Comparison of ENCODE assay signal across 1 cellular context in the genomic region with DNA sequence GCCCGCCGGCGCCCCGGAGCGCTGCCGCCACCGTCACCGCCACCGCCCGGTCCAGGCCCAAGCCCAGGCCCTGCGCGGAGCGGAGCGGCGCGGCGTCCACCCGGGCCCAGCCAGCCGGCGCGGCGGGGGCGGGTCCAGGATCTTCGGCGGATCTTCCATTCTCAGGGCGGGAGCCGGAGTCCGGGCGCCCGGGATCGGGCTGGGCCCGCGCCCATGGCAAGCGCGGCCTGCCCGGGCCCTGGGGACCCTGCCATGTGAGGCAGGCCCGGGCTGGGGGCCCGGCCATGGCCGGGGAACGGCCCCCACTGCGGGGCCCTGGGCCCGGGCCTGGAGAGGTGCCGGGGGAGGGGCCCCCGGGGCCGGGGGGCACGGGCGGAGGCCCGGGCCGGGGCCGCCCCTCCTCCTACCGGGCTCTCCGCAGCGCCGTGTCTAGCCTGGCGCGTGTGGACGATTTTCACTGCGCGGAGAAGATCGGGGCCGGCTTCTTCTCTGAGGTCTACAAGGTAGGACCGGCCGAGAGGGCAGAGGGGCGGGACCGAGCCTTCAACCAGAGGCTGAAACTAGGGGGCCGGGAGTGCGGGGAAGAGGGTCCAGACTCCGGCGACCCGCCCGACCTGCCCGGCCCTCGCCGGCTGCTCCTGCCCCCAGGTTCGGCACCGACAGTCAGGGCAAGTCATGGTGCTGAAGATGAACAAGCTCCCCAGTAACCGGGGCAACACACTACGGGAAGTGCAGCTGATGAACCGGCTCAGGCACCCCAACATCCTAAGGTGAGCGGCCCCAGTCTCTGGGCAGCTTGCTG.
A peak's percentile ranks its signal among the peaks of the same experiment; 100 is the strongest.
TF ChIP-seq lines count a peak whose summit lies in the region.

No MANE protein-coding gene starts in this region.

TF ChIP-seq in K562, 482 proteins besides CTCF, POLR2A, EP300 and RAD21 (continues in another document):
- TF ChIP-seq ZNF778 (CRISPR knock-in tag; IDR thresholded peaks at IDR 0.05): no peak
- peak; percentile 43 for TF ChIP-seq SAP30 (IDR thresholded peaks at IDR 0.05; ENCODE audit: borderline replicate concordance, insufficient read depth, low read depth, low read length, poor library complexity, severe bottlenecking)
- TF ChIP-seq ZBTB7A (IDR thresholded peaks at IDR 0.05; ENCODE audit: borderline replicate concordance, control insufficient read depth, low read depth, low read length): 0 out of 2 replicates have a peak, but pooled peaks have one; percentile 17
- TF ChIP-seq, protein P1, sequence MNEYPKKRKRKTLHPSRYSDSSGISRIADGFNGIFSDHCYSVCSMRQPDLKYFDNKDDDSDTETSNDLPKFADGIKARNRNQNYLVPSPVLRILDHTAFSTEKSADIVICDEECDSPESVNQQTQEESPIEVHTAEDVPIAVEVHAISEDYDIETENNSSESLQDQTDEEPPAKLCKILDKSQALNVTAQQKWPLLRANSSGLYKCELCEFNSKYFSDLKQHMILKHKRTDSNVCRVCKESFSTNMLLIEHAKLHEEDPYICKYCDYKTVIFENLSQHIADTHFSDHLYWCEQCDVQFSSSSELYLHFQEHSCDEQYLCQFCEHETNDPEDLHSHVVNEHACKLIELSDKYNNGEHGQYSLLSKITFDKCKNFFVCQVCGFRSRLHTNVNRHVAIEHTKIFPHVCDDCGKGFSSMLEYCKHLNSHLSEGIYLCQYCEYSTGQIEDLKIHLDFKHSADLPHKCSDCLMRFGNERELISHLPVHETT (CRISPR knock-in tag; conservative IDR thresholded peaks at IDR 0.05 in 1 of 2, IDR thresholded peaks at IDR 0.05 in 1 of 2): peak in 1 of 2 experiments; percentile 70; a peak in 2 of 4 replicates
- TF ChIP-seq, protein P2, sequence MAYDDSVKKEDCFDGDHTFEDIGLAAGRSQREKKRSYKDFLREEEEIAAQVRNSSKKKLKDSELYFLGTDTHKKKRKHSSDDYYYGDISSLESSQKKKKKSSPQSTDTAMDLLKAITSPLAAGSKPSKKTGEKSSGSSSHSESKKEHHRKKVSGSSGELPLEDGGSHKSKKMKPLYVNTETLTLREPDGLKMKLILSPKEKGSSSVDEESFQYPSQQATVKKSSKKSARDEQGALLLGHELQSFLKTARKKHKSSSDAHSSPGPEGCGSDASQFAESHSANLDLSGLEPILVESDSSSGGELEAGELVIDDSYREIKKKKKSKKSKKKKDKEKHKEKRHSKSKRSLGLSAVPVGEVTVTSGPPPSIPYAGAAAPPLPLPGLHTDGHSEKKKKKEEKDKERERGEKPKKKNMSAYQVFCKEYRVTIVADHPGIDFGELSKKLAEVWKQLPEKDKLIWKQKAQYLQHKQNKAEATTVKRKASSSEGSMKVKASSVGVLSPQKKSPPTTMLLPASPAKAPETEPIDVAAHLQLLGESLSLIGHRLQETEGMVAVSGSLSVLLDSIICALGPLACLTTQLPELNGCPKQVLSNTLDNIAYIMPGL (CRISPR knock-in tag; IDR thresholded peaks at IDR 0.05): no peak
- no peak for TF ChIP-seq DACH1 (IDR thresholded peaks at IDR 0.05; ENCODE audit: partially characterized antibody)
- no peak for TF ChIP-seq NBN (IDR thresholded peaks at IDR 0.05; ENCODE audit: low read depth)
- TF ChIP-seq CXXC5 (CRISPR knock-in tag; IDR thresholded peaks at IDR 0.05): peak; percentile 38; the same call in 1 of the 2 replicates
- TF ChIP-seq POLR2G (IDR thresholded peaks at IDR 0.05; ENCODE audit: low read depth, low read length): peak; percentile 37; the same call in 1 of the 2 replicates
- no peak for TF ChIP-seq TAL1 (IDR thresholded peaks at IDR 0.05)
- no peak for TF ChIP-seq SRSF1 (IDR thresholded peaks at IDR 0.05; ENCODE audit: low read depth, low read length)
- peak in 1 of 2 experiments; percentile 17; a peak in 1 of 4 replicates for TF ChIP-seq SIN3A (IDR thresholded peaks at IDR 0.05; ENCODE audit: borderline replicate concordance in 2 of 2, control insufficient read depth in 1 of 2, low read depth in 2 of 2, low read length in 2 of 2)
- TF ChIP-seq E2F3 (CRISPR knock-in tag; IDR thresholded peaks at IDR 0.05): no peak
- no peak for TF ChIP-seq ZNF175 (CRISPR knock-in tag; IDR thresholded peaks at IDR 0.05; ENCODE audit: low read depth)
- no peak for TF ChIP-seq HDAC2 (IDR thresholded peaks at IDR 0.05)
- TF ChIP-seq, protein P3, sequence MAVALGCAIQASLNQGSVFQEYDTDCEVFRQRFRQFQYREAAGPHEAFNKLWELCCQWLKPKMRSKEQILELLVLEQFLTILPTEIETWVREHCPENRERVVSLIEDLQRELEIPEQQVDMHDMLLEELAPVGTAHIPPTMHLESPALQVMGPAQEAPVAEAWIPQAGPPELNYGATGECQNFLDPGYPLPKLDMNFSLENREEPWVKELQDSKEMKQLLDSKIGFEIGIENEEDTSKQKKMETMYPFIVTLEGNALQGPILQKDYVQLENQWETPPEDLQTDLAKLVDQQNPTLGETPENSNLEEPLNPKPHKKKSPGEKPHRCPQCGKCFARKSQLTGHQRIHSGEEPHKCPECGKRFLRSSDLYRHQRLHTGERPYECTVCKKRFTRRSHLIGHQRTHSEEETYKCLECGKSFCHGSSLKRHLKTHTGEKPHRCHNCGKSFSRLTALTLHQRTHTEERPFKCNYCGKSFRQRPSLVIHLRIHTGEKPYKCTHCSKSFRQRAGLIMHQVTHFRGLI (CRISPR knock-in tag; IDR thresholded peaks at IDR 0.05): no peak
- no peak for TF ChIP-seq IRF2 (CRISPR knock-in tag; IDR thresholded peaks at IDR 0.05)
- TF ChIP-seq, protein P4, sequence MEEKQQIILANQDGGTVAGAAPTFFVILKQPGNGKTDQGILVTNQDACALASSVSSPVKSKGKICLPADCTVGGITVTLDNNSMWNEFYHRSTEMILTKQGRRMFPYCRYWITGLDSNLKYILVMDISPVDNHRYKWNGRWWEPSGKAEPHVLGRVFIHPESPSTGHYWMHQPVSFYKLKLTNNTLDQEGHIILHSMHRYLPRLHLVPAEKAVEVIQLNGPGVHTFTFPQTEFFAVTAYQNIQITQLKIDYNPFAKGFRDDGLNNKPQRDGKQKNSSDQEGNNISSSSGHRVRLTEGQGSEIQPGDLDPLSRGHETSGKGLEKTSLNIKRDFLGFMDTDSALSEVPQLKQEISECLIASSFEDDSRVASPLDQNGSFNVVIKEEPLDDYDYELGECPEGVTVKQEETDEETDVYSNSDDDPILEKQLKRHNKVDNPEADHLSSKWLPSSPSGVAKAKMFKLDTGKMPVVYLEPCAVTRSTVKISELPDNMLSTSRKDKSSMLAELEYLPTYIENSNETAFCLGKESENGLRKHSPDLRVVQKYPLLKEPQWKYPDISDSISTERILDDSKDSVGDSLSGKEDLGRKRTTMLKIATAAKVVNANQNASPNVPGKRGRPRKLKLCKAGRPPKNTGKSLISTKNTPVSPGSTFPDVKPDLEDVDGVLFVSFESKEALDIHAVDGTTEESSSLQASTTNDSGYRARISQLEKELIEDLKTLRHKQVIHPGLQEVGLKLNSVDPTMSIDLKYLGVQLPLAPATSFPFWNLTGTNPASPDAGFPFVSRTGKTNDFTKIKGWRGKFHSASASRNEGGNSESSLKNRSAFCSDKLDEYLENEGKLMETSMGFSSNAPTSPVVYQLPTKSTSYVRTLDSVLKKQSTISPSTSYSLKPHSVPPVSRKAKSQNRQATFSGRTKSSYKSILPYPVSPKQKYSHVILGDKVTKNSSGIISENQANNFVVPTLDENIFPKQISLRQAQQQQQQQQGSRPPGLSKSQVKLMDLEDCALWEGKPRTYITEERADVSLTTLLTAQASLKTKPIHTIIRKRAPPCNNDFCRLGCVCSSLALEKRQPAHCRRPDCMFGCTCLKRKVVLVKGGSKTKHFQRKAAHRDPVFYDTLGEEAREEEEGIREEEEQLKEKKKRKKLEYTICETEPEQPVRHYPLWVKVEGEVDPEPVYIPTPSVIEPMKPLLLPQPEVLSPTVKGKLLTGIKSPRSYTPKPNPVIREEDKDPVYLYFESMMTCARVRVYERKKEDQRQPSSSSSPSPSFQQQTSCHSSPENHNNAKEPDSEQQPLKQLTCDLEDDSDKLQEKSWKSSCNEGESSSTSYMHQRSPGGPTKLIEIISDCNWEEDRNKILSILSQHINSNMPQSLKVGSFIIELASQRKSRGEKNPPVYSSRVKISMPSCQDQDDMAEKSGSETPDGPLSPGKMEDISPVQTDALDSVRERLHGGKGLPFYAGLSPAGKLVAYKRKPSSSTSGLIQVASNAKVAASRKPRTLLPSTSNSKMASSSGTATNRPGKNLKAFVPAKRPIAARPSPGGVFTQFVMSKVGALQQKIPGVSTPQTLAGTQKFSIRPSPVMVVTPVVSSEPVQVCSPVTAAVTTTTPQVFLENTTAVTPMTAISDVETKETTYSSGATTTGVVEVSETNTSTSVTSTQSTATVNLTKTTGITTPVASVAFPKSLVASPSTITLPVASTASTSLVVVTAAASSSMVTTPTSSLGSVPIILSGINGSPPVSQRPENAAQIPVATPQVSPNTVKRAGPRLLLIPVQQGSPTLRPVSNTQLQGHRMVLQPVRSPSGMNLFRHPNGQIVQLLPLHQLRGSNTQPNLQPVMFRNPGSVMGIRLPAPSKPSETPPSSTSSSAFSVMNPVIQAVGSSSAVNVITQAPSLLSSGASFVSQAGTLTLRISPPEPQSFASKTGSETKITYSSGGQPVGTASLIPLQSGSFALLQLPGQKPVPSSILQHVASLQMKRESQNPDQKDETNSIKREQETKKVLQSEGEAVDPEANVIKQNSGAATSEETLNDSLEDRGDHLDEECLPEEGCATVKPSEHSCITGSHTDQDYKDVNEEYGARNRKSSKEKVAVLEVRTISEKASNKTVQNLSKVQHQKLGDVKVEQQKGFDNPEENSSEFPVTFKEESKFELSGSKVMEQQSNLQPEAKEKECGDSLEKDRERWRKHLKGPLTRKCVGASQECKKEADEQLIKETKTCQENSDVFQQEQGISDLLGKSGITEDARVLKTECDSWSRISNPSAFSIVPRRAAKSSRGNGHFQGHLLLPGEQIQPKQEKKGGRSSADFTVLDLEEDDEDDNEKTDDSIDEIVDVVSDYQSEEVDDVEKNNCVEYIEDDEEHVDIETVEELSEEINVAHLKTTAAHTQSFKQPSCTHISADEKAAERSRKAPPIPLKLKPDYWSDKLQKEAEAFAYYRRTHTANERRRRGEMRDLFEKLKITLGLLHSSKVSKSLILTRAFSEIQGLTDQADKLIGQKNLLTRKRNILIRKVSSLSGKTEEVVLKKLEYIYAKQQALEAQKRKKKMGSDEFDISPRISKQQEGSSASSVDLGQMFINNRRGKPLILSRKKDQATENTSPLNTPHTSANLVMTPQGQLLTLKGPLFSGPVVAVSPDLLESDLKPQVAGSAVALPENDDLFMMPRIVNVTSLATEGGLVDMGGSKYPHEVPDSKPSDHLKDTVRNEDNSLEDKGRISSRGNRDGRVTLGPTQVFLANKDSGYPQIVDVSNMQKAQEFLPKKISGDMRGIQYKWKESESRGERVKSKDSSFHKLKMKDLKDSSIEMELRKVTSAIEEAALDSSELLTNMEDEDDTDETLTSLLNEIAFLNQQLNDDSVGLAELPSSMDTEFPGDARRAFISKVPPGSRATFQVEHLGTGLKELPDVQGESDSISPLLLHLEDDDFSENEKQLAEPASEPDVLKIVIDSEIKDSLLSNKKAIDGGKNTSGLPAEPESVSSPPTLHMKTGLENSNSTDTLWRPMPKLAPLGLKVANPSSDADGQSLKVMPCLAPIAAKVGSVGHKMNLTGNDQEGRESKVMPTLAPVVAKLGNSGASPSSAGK (IDR thresholded peaks at IDR 0.05): no peak
- TF ChIP-seq PTRF (tag; IDR thresholded peaks at IDR 0.05): no peak
- TF ChIP-seq, protein P5, sequence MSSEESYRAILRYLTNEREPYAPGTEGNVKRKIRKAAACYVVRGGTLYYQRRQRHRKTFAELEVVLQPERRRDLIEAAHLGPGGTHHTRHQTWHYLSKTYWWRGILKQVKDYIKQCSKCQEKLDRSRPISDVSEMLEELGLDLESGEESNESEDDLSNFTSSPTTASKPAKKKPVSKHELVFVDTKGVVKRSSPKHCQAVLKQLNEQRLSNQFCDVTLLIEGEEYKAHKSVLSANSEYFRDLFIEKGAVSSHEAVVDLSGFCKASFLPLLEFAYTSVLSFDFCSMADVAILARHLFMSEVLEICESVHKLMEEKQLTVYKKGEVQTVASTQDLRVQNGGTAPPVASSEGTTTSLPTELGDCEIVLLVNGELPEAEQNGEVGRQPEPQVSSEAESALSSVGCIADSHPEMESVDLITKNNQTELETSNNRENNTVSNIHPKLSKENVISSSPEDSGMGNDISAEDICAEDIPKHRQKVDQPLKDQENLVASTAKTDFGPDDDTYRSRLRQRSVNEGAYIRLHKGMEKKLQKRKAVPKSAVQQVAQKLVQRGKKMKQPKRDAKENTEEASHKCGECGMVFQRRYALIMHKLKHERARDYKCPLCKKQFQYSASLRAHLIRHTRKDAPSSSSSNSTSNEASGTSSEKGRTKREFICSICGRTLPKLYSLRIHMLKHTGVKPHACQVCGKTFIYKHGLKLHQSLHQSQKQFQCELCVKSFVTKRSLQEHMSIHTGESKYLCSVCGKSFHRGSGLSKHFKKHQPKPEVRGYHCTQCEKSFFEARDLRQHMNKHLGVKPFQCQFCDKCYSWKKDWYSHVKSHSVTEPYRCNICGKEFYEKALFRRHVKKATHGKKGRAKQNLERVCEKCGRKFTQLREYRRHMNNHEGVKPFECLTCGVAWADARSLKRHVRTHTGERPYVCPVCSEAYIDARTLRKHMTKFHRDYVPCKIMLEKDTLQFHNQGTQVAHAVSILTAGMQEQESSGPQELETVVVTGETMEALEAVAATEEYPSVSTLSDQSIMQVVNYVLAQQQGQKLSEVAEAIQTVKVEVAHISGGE (CRISPR knock-in tag; IDR thresholded peaks at IDR 0.05): no peak
- peak; percentile 56; the same call in 1 of the 2 replicates for TF ChIP-seq PHF8 (IDR thresholded peaks at IDR 0.05; ENCODE audit: borderline replicate concordance, low read length)
- TF ChIP-seq MAZ (CRISPR knock-in tag; conservative IDR thresholded peaks at IDR 0.05 in 1 of 2, IDR thresholded peaks at IDR 0.05 in 1 of 2): no peak
- TF ChIP-seq, protein P6, sequence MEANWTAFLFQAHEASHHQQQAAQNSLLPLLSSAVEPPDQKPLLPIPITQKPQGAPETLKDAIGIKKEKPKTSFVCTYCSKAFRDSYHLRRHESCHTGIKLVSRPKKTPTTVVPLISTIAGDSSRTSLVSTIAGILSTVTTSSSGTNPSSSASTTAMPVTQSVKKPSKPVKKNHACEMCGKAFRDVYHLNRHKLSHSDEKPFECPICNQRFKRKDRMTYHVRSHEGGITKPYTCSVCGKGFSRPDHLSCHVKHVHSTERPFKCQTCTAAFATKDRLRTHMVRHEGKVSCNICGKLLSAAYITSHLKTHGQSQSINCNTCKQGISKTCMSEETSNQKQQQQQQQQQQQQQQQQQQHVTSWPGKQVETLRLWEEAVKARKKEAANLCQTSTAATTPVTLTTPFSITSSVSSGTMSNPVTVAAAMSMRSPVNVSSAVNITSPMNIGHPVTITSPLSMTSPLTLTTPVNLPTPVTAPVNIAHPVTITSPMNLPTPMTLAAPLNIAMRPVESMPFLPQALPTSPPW (CRISPR knock-in tag; IDR thresholded peaks at IDR 0.05): peak; percentile 64
- TF ChIP-seq, protein P7, sequence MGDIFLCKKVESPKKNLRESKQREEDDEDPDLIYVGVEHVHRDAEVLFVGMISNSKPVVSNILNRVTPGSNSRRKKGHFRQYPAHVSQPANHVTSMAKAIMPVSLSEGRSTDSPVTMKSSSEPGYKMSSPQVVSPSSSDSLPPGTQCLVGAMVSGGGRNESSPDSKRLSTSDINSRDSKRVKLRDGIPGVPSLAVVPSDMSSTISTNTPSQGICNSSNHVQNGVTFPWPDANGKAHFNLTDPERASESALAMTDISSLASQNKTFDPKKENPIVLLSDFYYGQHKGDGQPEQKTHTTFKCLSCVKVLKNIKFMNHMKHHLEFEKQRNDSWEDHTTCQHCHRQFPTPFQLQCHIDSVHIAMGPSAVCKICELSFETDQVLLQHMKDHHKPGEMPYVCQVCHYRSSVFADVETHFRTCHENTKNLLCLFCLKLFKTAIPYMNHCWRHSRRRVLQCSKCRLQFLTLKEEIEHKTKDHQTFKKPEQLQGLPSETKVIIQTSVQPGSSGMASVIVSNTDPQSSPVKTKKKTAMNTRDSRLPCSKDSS (IDR thresholded peaks at IDR 0.05; ENCODE audit: low read depth, partially characterized antibody): no peak
